29 cellular contexts compared by ENCODE assay signal in genomic region chr16:28904828-28905227, GRCh38.
"Had no signal": no experiment of that assay in that cellular context is flagged by ENCODE, and none has a peak within 500 bp of the region (broad histone marks: within the 10 kb centered on the region; RNA-seq: fewer than 3 reads in every experiment).

No MANE protein-coding gene starts in this region.

- H3K4me3 Mint-ChIP-seq: activated CD4-positive, alpha-beta memory T cell treated with anti-CD3 and anti-CD28 coated beads, Interleukin-2, amount 10 ng/mL, durations not matched to agents 7 days and 5 days; activated CD4-positive, alpha-beta T cell treated with anti-CD3 and anti-CD28 coated beads, Interleukin-2, amount 10 ng/mL, durations not matched to agents 7 days and 5 days; activated naive CD8-positive, alpha-beta T cell; activated T-cell treated with anti-CD3 and anti-CD28 coated beads, Interleukin-2, amount 50 U/mL, for 4 hours; activated T-helper 17 cell treated with anti-CD3 and anti-CD28 coated beads, Interleukin-2, amount 50 U/mL, for 72 hours; effector memory CD8-positive, alpha-beta T cell; WTC11 had no signal

- DNase-seq: activated CD4-positive, alpha-beta memory T cell treated with anti-CD3 and anti-CD28 coated beads, Interleukin-2, amount 10 ng/mL, durations not matched to agents 7 days and 5 days; activated CD4-positive, alpha-beta T cell treated with anti-CD3 and anti-CD28 coated beads for 1 hour; activated CD4-positive, alpha-beta T cell treated with anti-CD3 and anti-CD28 coated beads for 4 hours; activated CD4-positive, alpha-beta T cell treated with anti-CD3 and anti-CD28 coated beads, Interleukin-2, amount 10 ng/mL, durations not matched to agents 7 days and 5 days; activated CD4-positive, alpha-beta T cell treated with anti-CD3 and anti-CD28 coated beads, Interleukin-2, amount 50 U/mL, for 4 hours; activated effector memory CD4-positive, alpha-beta T cell treated with Interleukin-2 at 50 U/mL for 16 hours; activated gamma-delta T cell treated with Interleukin-2 at 50 U/mL for 16 hours; activated naive CD4-positive, alpha-beta T cell treated with anti-CD3 and anti-CD28 coated beads, Interleukin-2, amount 50 U/mL, for 16 hours; activated naive CD4-positive, alpha-beta T cell treated with Interleukin-2 at 50 U/mL for 16 hours; activated T-cell treated with anti-CD3 and anti-CD28 coated beads, Interleukin-2, amount 50 U/mL, for 4 hours; adrenal gland; amygdala; aorta; body of pancreas; caudate nucleus; cortex of kidney; dermis blood vessel endothelial cell; effector CD4-positive, alpha-beta T cell; effector memory CD8-positive, alpha-beta T cell; erythroblast; foreskin keratinocyte; gastrocnemius medialis; glutamatergic neuron; heart left ventricle; T-helper 2 cell had no signal

- H3K27me3 Mint-ChIP-seq: activated CD4-positive, alpha-beta memory T cell treated with anti-CD3 and anti-CD28 coated beads, Interleukin-2, amount 10 ng/mL, durations not matched to agents 7 days and 5 days; activated CD4-positive, alpha-beta T cell treated with anti-CD3 and anti-CD28 coated beads, Interleukin-2, amount 10 ng/mL, durations not matched to agents 7 days and 5 days; activated naive CD8-positive, alpha-beta T cell; activated T-helper 17 cell treated with anti-CD3 and anti-CD28 coated beads, Interleukin-2, amount 50 U/mL, for 72 hours; effector memory CD8-positive, alpha-beta T cell had no signal

- H3K9me3 Mint-ChIP-seq: activated CD4-positive, alpha-beta memory T cell treated with anti-CD3 and anti-CD28 coated beads, Interleukin-2, amount 10 ng/mL, durations not matched to agents 7 days and 5 days; activated CD4-positive, alpha-beta T cell treated with anti-CD3 and anti-CD28 coated beads, Interleukin-2, amount 10 ng/mL, durations not matched to agents 7 days and 5 days; activated T-cell treated with anti-CD3 and anti-CD28 coated beads, Interleukin-2, amount 50 U/mL, for 4 hours; activated T-helper 17 cell treated with anti-CD3 and anti-CD28 coated beads, Interleukin-2, amount 50 U/mL, for 72 hours; effector memory CD8-positive, alpha-beta T cell; WTC11 had no signal

- H3K4me3 ChIP-seq: adrenal gland, body of pancreas, esophagus muscularis mucosa, gastrocnemius medialis, heart left ventricle had no signal

- H3K4me1 Mint-ChIP-seq: activated CD4-positive, alpha-beta memory T cell treated with anti-CD3 and anti-CD28 coated beads, Interleukin-2, amount 10 ng/mL, durations not matched to agents 7 days and 5 days; activated T-helper 17 cell treated with anti-CD3 and anti-CD28 coated beads, Interleukin-2, amount 50 U/mL, for 72 hours; WTC11 had no signal

- H3K4me1 ChIP-seq: adrenal gland, body of pancreas, esophagus muscularis mucosa, foreskin keratinocyte, gastrocnemius medialis, heart left ventricle had no signal

- H3K9me3 ChIP-seq: adrenal gland, body of pancreas, esophagus muscularis mucosa, gastrocnemius medialis, heart left ventricle had no signal

- H3K27ac Mint-ChIP-seq: activated CD4-positive, alpha-beta memory T cell treated with anti-CD3 and anti-CD28 coated beads, Interleukin-2, amount 10 ng/mL, durations not matched to agents 7 days and 5 days; activated CD4-positive, alpha-beta T cell treated with anti-CD3 and anti-CD28 coated beads, Interleukin-2, amount 10 ng/mL, durations not matched to agents 7 days and 5 days; activated naive CD8-positive, alpha-beta T cell; activated T-helper 17 cell treated with anti-CD3 and anti-CD28 coated beads, Interleukin-2, amount 50 U/mL, for 72 hours; effector memory CD8-positive, alpha-beta T cell had no signal

- H3K27me3 ChIP-seq: adrenal gland, body of pancreas, esophagus muscularis mucosa, foreskin keratinocyte, gastrocnemius medialis, heart left ventricle had no signal

- H3K36me3 Mint-ChIP-seq: activated naive CD8-positive, alpha-beta T cell; WTC11 had no signal

- H3K27ac ChIP-seq: adrenal gland, body of pancreas, esophagus muscularis mucosa, foreskin keratinocyte, heart left ventricle had no signal

- ATAC-seq: activated T-cell treated with anti-CD3 and anti-CD28 coated beads, Interleukin-2, amount 50 U/mL, for 4 hours; activated T-helper 17 cell treated with anti-CD3 and anti-CD28 coated beads, Interleukin-2, amount 50 U/mL, for 72 hours; body of pancreas; effector memory CD8-positive, alpha-beta T cell; foreskin keratinocyte; gastrocnemius medialis; heart left ventricle; WTC11 had no signal
